In the genomic region with DNA sequence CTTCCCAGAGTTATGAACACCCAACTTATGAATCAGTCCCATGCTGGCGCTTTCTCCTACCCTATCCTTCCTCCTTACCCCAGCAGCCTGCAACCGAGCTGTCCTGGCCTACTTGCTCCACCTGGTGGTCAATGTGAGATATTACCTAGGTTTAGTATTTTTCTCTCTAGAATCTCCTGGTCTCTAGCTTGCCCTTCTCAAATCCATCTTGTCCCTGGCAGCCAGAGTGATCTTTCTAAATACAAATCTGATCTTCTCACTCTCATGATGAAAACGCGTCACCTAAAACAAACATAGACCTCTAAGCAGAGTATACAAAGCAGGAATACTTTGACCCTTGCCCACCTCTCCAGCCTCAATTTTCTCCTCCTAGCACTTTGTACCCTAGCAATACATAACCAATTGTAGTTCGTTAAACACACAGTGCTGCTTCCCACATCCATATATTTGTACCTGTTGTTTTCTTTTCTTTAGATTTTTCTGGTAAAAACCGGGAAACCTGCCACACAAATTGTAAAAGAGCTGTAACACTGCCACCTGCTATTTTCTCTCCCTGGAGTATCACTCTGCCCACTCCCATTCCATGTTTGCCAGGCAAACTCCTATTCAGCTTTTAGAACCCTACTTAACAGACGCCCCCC, we compare ENCODE assay signal across 8 cellular contexts. TPM values are rescaled to one million over a fixed set of nuclear protein-coding genes. Genes with fewer than 3 reads are reported as not detected.
DNase-seq lines count a peak whose midpoint lies in the region; ATAC-seq and TF ChIP-seq lines count a peak whose summit lies in the region.

No MANE protein-coding gene starts in this region.

- H3K9me3 Mint-ChIP-seq in activated B cell treated with CpG ODN at 0.5 μM for 24 hours (peaks cover 4% of the 10 kb centered on the region), chondrocyte (ENCODE audit: low read depth) (peaks cover 6% of the 10 kb centered on the region)

- H3K27ac ChIP-seq in lower lobe of right lung: no peak overlapping the region

- H3K4me3 ChIP-seq in AG10803 (ENCODE audit: low read length) (no peak overlapping the region), lower lobe of right lung (no peak overlapping the region)

- TF ChIP-seq CTCF in AG10803 (conservative IDR thresholded peaks at IDR 0.05; ENCODE audit: low read length) (peak; percentile 78), activated B cell treated with CpG ODN at 0.5 μM for 24 hours (IDR thresholded peaks at IDR 0.05) (peak; percentile 76), chondrocyte (IDR thresholded peaks at IDR 0.05) (peak; percentile 81), lower lobe of right lung (IDR thresholded peaks at IDR 0.05) (peak; percentile 72)

- POLR2A ChIA-PET in activated B cell treated with CpG ODN at 0.5 μM for 24 hours (lab: Charles Lee): interaction anchor here (1.4 to 1.9 kb wide), 4 partner anchors 20 to 56 kb away, joined by 4 to 25 read pairs (median 12); partner anchors contain the start of gene TCP11L2

- H3K9me3 ChIP-seq in lower lobe of right lung: no peaks in the 10 kb centered on the region

- CTCF ChIA-PET in activated B cell treated with CpG ODN at 0.5 μM for 24 hours (lab: Charles Lee): interaction anchor here (0.6 to 4.1 kb wide), 25 partner anchors 9 to 862 kb away, joined by 3 to 140 read pairs (median 5); partner anchors contain the start of genes CKAP4, POLR3B, TCP11L2 and TMEM263

- no peaks in the 10 kb centered on the region for H3K27me3 ChIP-seq in lower lobe of right lung (ENCODE audit: low read depth)

- H3K27me3 Mint-ChIP-seq in activated B cell treated with CpG ODN at 0.5 μM for 24 hours (peaks cover 5% of the 10 kb centered on the region), chondrocyte (ENCODE audit: low read depth) (no peaks in the 10 kb centered on the region)

- no peaks in the 10 kb centered on the region for H3K4me1 ChIP-seq in lower lobe of right lung

- DNase-seq in AG10803 (ENCODE audit: low read depth) (peak; percentile 65), GM19240 (ENCODE audit: insufficient read length, low spot score) (peak; percentile 24), NCI-H1105 treated with DMSO at 0.1 percent for 48 hours (lab: John Stamatoyannopoulos, UW) (peak; percentile 49), activated B cell treated with CpG ODN at 0.5 μM for 24 hours (no peak), chondrocyte (ENCODE audit: low spot score) (no peak), lower lobe of right lung (peak; percentile 63), stromal cell of bone marrow (ENCODE audit: low read depth) (peak; percentile 40), NCI-H2081 treated with DMSO at 0.1 percent for 48 hours (lab: John Stamatoyannopoulos, UW) (no peak)

- H3K36me3 ChIP-seq in lower lobe of right lung: no peaks in the 10 kb centered on the region

- peak; percentile 84 for ATAC-seq in activated B cell treated with CpG ODN at 0.5 μM for 24 hours (ENCODE audit: low read depth)
- peak; percentile 90 to 93 for ATAC-seq in lower lobe of right lung

- peaks cover 3% of the 10 kb centered on the region for H3K36me3 Mint-ChIP-seq in activated B cell treated with CpG ODN at 0.5 μM for 24 hours (ENCODE audit: low read depth)
- peaks cover 3% of the 10 kb centered on the region for H3K36me3 Mint-ChIP-seq in chondrocyte (ENCODE audit: low read depth)

- no peak overlapping the region for H3K27ac Mint-ChIP-seq in activated B cell treated with CpG ODN at 0.5 μM for 24 hours
- H3K27ac Mint-ChIP-seq in chondrocyte (ENCODE audit: unreplicated experiment): no peak overlapping the region

- H3K4me1 Mint-ChIP-seq in activated B cell treated with CpG ODN at 0.5 μM for 24 hours (peaks cover 29% of the 10 kb centered on the region), chondrocyte (ENCODE audit: low read depth) (peaks cover 2% of the 10 kb centered on the region)

- no peak overlapping the region for H3K4me3 Mint-ChIP-seq in activated B cell treated with CpG ODN at 0.5 μM for 24 hours
- H3K4me3 Mint-ChIP-seq in chondrocyte (ENCODE audit: unreplicated experiment): no peak overlapping the region

- intact Hi-C loops in activated B cell treated with CpG ODN at 0.5 μM for 24 hours (cut with micrococcal nuclease): loop anchor here (1.0 to 2.0 kb wide), 5 partner anchors 9 to 862 kb away; no protein-coding TSS in a partner anchor
- intact Hi-C loops in lower lobe of right lung (cut with DNase I): loop anchor here (5.0 kb wide), 1 partner anchor 55 kb away; no protein-coding TSS in a partner anchor

RNA-seq across cellular contexts. Expression of gene TCP11L2, which starts 20.0 kb away (rescaled TPM):
- total RNA-seq in activated B cell treated with CpG ODN at 0.5 μM for 24 hours (48.0 and 52.5 TPM in 2 replicates), chondrocyte (16.4 to 31.2 TPM (median 29.5 TPM) in 3 replicates), lower lobe of right lung (56.1 TPM)

RNA-seq across cellular contexts. Expression of gene CKAP4, which starts 34.8 kb away (rescaled TPM):
- total RNA-seq in activated B cell treated with CpG ODN at 0.5 μM for 24 hours (15.9 and 17.1 TPM in 2 replicates), chondrocyte (329 to 348 TPM (median 333 TPM) in 3 replicates), lower lobe of right lung (32.2 TPM)

Comparison
In these comparisons a context has a peak if more than half of its experiments do, and no peak if none do; other contexts are left out.
1. DNase-seq: peak in AG10803 (single experiment), GM19240 (single experiment), NCI-H1105 treated with DMSO at 0.1 percent for 48 hours (single experiment), lower lobe of right lung (single experiment) and stromal cell of bone marrow (single experiment); none in activated B cell treated with CpG ODN at 0.5 μM for 24 hours (single experiment), chondrocyte (single experiment) and NCI-H2081 treated with DMSO at 0.1 percent for 48 hours (single experiment).
2. Peak in every context shown above with its lines, with median percentiles within 50 percentile points of each other: CTCF ChIP-seq.